In the genomic region with DNA sequence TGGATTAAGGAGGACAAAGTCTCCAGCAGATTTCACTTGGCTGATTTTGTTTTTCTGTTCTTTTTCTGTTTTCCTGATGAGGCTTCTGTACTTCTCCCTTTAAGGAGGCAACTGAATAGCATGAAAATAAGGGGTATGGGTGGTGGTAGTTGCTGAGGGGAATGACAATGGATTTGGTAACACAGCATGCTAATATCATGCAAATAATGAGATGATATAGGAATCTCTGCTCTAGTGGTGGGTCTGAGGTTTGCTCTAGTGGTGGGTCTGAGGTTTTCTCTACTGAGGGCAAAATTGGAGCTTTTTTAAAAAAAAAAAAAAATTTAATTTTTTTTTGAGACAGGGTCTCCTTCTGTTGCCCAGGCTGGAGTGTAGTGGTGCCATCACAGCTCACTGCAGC, we compare ENCODE assay signal across 17 cellular contexts.
"Had no signal": no experiment of that assay in that cellular context is flagged by ENCODE, and none has a peak within 500 bp of the region (broad histone marks: within the 10 kb centered on the region; RNA-seq: fewer than 3 reads in every experiment).

No MANE protein-coding gene starts in this region.

- H3K27me3 ChIP-seq: ascending aorta, sigmoid colon, tibial artery had no signal

- H3K9me3 Mint-ChIP-seq: activated CD8-positive, alpha-beta T cell treated with anti-CD3 and anti-CD28 coated beads for 36 hours; activated T-helper 1 cell treated with anti-CD3 and anti-CD28 coated beads, Interleukin-12 subunit alpha, Interleukin-12 subunit beta, Interleukin-2, Interleukin-4 antibody, amounts not matched to agents 30 ng/mL and 10 ng/mL and 1 ng/mL, durations not matched to agents 14 hours and 24 hours and 36 hours; natural killer cell treated with Interleukin-12 subunit alpha and Interleukin-12 subunit beta and Interleukin-15 and Interleukin-18, amount 100 ng/mL, for 72 hours had no signal

- H3K4me3 Mint-ChIP-seq: activated CD8-positive, alpha-beta T cell treated with anti-CD3 and anti-CD28 coated beads for 36 hours; activated naive CD8-positive, alpha-beta T cell treated with anti-CD3 and anti-CD28 coated beads, Interleukin-2, amount 50 U/mL, for 24 hours; activated T-helper 1 cell treated with anti-CD3 and anti-CD28 coated beads, Interleukin-12 subunit alpha, Interleukin-12 subunit beta, Interleukin-2, Interleukin-4 antibody, amounts not matched to agents 30 ng/mL and 10 ng/mL and 1 ng/mL, durations not matched to agents 14 hours and 24 hours and 36 hours; natural killer cell treated with Interleukin-12 subunit alpha and Interleukin-12 subunit beta and Interleukin-15 and Interleukin-18, amount 100 ng/mL, for 72 hours had no signal

- H3K27ac Mint-ChIP-seq: activated CD8-positive, alpha-beta T cell treated with anti-CD3 and anti-CD28 coated beads for 36 hours; activated naive CD8-positive, alpha-beta T cell treated with anti-CD3 and anti-CD28 coated beads, Interleukin-2, amount 50 U/mL, for 24 hours had no signal

- H3K36me3 Mint-ChIP-seq: natural killer cell treated with Interleukin-12 subunit alpha and Interleukin-12 subunit beta and Interleukin-15 and Interleukin-18, amount 100 ng/mL, for 72 hours had no signal

- H3K9me3 ChIP-seq: ascending aorta, psoas muscle, sigmoid colon, tibial artery had no signal

- H3K4me3 ChIP-seq: ascending aorta, coronary artery, psoas muscle, sigmoid colon, tibial artery had no signal

- ATAC-seq: activated CD8-positive, alpha-beta T cell treated with anti-CD3 and anti-CD28 coated beads for 36 hours; activated naive CD8-positive, alpha-beta T cell treated with anti-CD3 and anti-CD28 coated beads, Interleukin-2, amount 50 U/mL, for 24 hours; natural killer cell treated with Interleukin-12 subunit alpha and Interleukin-12 subunit beta and Interleukin-15 and Interleukin-18, amount 100 ng/mL, for 72 hours; psoas muscle had no signal

- H3K27ac ChIP-seq: ascending aorta, psoas muscle, tibial artery, VCaP had no signal

- H3K36me3 ChIP-seq: ascending aorta, sigmoid colon, tibial artery had no signal

- DNase-seq: activated CD4-positive, alpha-beta T cell treated with anti-CD3 and anti-CD28 coated beads for 4 hours; activated CD8-positive, alpha-beta T cell treated with anti-CD3 and anti-CD28 coated beads for 36 hours; activated naive CD4-positive, alpha-beta T cell treated with Interleukin-2 at 50 U/mL for 16 hours; activated naive CD8-positive, alpha-beta T cell treated with anti-CD3 and anti-CD28 coated beads, Interleukin-2, amount 50 U/mL, for 24 hours; effector CD8-positive, alpha-beta T cell; hypothalamus; kidney glomerular epithelial cell; nucleus accumbens; psoas muscle; sigmoid colon; stimulated activated CD4-positive, alpha-beta T cell treated with anti-CD3 and anti-CD28 coated beads, Interleukin-15, amount 100 ng/mL, for 24 hours; tibial artery had no signal
